In the genomic region with DNA sequence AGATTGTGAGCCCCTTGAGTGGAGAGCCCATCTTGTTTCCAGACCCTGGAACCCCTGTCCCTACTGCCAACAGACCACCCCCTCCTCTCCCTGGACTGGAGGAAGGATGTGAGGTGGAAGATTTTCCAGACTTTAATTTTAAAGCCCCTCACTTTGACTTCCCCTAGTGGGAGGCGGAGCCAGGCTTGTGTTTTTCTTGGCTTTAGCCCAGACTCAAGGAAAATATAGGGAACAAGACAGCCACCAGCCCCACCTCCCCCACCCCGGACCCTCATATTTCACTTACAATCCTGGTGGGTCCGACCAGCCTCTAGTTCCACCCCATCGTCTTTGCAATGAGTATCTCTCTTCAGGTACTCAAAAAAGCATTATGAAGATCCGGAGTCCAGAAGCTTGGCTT, we compare ENCODE assay signal across 34 cellular contexts. TPM values are rescaled to one million over a fixed set of nuclear protein-coding genes. Genes with fewer than 3 reads are reported as not detected.
"Had no signal": no experiment of that assay in that cellular context is flagged by ENCODE, and none has a peak within 500 bp of the region (broad histone marks: within the 10 kb centered on the region; RNA-seq: fewer than 3 reads in every experiment).

No MANE protein-coding gene starts in this region.

- H3K36me3 Mint-ChIP-seq: activated naive CD8-positive, alpha-beta T cell had no signal

- H3K36me3 ChIP-seq: cardiac muscle cell, gastroesophageal sphincter, left ventricle myocardium inferior, right lobe of liver, transverse colon, uterus had no signal

- H3K9me3 Mint-ChIP-seq: T-helper 2 cell treated with Interferon-gamma antibody and Interleukin-4, amounts not matched to agents 5 μg/mL and 100 μg/mL, for 36 hours had no signal

- H3K27ac ChIP-seq: cardiac muscle cell, coronary artery, dorsolateral prefrontal cortex, gastroesophageal sphincter, left ventricle myocardium inferior, right lobe of liver, transverse colon, uterus had no signal

- DNase-seq: activated CD4-positive, alpha-beta T cell treated with anti-CD3 and anti-CD28 coated beads for 36 hours; activated CD4-positive, alpha-beta T cell treated with anti-CD3 and anti-CD28 coated beads, Interleukin-2, amount 50 U/mL, for 4 hours; activated CD4-positive, CD25-positive, alpha-beta regulatory T cell; activated effector memory CD4-positive, alpha-beta T cell treated with Interleukin-2 at 50 U/mL for 16 hours; activated naive CD4-positive, alpha-beta T cell treated with Interleukin-2 at 50 U/mL for 16 hours; activated T-cell treated with anti-CD3 and anti-CD28 coated beads for 4 hours; anterior cingulate cortex; dorsolateral prefrontal cortex; effector memory CD4-positive, alpha-beta T cell; erythroblast; head of caudate nucleus; hypothalamus; left ventricle myocardium inferior; right lobe of liver; stimulated activated CD4-positive, alpha-beta T cell treated with anti-CD3 and anti-CD28 coated beads, Interleukin-2, amount 100 ng/mL, for 48 hours; stimulated activated naive CD4-positive, alpha-beta T cell treated with Interleukin-2 at 50 U/mL for 16 hours; T-helper 1 cell; transverse colon; uterus had no signal

- H3K27ac Mint-ChIP-seq: activated CD4-positive, alpha-beta T cell treated with anti-CD3 and anti-CD28 coated beads for 36 hours; activated naive CD8-positive, alpha-beta T cell; T-helper 2 cell treated with Interferon-gamma antibody and Interleukin-4, amounts not matched to agents 5 μg/mL and 100 μg/mL, for 36 hours had no signal

- H3K9me3 ChIP-seq: gastroesophageal sphincter, left ventricle myocardium inferior, right lobe of liver, transverse colon, uterus had no signal

- H3K4me3 Mint-ChIP-seq: activated CD4-positive, alpha-beta T cell treated with anti-CD3 and anti-CD28 coated beads for 36 hours; T-helper 2 cell treated with Interferon-gamma antibody and Interleukin-4, amounts not matched to agents 5 μg/mL and 100 μg/mL, for 36 hours had no signal

- ATAC-seq: activated CD4-positive, alpha-beta T cell treated with anti-CD3 and anti-CD28 coated beads for 36 hours; gastroesophageal sphincter; right lobe of liver had no signal

- H3K4me3 ChIP-seq: coronary artery, gastroesophageal sphincter, lung, right lobe of liver, transverse colon, uterus had no signal

RNA-seq across cellular contexts. Expression of a gene that starts 40.8 kb away (rescaled TPM):
- total RNA-seq: activated CD4-positive, alpha-beta T cell treated with anti-CD3 and anti-CD28 coated beads for 36 hours; cardiac muscle cell; cerebellum; dorsolateral prefrontal cortex; fibroblast of lung; fibroblast of villous mesenchyme; gastroesophageal sphincter; left ventricle myocardium inferior; lung; mesenteric fat pad; mucosa of gallbladder; omental fat pad; right lobe of liver; skeletal muscle tissue; temporal lobe; transverse colon; uterus had no signal
- polyA plus RNA-seq: adipose tissue, cardiac muscle cell, fibroblast of lung, lung had no signal
